Comparison of ENCODE assay signal across 8 cellular contexts in the genomic region with DNA sequence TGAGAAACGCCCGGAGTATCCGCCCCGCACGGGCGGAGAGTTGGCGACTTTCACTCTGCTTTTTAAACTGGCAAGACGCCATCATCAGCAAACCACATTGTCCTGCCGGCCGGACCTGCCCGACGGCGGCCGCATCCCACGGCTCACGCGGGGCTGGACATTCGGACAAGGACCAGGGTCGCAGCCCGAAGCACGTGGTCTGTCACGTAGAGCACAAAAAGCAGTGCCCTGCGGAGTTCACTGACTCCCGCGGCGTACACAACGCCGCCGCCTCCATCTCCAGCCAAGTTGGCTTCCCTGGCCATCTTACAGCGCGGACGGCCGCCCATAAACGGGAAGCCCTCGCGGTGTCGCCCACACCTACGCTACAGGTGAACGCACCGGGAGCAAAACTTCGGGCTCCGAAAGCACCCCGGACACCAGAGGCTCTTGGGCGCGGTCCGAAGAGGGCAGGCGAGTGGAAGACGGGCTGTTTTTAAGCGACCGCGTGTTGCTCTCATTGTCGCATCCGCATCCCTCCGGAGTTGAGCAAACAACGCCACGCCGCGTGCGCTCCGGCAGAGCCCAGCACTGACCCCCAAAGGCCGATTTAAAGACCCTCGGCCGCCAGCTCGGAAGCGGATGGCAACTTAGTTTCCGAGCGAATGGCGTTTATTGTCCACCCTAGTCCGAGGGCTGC. TPM values are rescaled to one million over a fixed set of nuclear protein-coding genes. Genes with fewer than 3 reads are reported as not detected.
DNase-seq lines count a peak whose midpoint lies in the region; ATAC-seq and TF ChIP-seq lines count a peak whose summit lies in the region.

No MANE protein-coding gene starts in this region.

- TF ChIP-seq POLR2A in GM19193 (IDR thresholded peaks at IDR 0.05; ENCODE audit: extremely low read depth, insufficient read depth, insufficient read length) = peak; percentile 49

- H3K4me1 Mint-ChIP-seq in brain = peaks cover 43% of the 10 kb centered on the region

- peak overlapping the region; percentile 98 for H3K9ac ChIP-seq in iPS-20b (ENCODE audit: low read depth, low read length)
- H3K9ac ChIP-seq in smooth muscle cell (ENCODE audit: low read depth) = peak overlapping the region; percentile 95

- H3F3A ChIP-seq in smooth muscle cell (ENCODE audit: low read depth) = no peaks in the 10 kb centered on the region

- peak overlapping the region; percentile 42; the same call in 1 of the 2 replicates for H3K27ac ChIP-seq in ACC112 (ENCODE audit: low read depth, low read length)
- H3K27ac ChIP-seq in iPS-20b (ENCODE audit: low read length) = peak overlapping the region; percentile 93
- H3K27ac ChIP-seq in smooth muscle cell (ENCODE audit: low read depth) = peak overlapping the region; percentile 90

- no peaks in the 10 kb centered on the region for H3K36me3 Mint-ChIP-seq in brain

- WGBS in smooth muscle cell (ENCODE audit: low lambda C conversion rate) = under 1% methylated on average over 69 of the region's 69 CpGs

- H3K27me3 Mint-ChIP-seq in brain = peaks cover 7% of the 10 kb centered on the region

- no peak for ATAC-seq in GM21367 (IDR thresholded peaks at IDR 0.05; ENCODE audit: unreplicated experiment)

- peaks cover 0 to 6% (median 0%) of the 10 kb centered on the region in 5 experiments for H3K9me3 Mint-ChIP-seq in brain

- H4K20me1 ChIP-seq in smooth muscle cell (ENCODE audit: low read depth) = peaks cover 30% of the 10 kb centered on the region

- H2AFZ ChIP-seq in ACC112 (ENCODE audit: low read length, unreplicated experiment) = peak overlapping the region; percentile 93
- peak overlapping the region; percentile 84 for H2AFZ ChIP-seq in smooth muscle cell (ENCODE audit: low read depth)

- H3K27me3 ChIP-seq in ACC112 (ENCODE audit: insufficient read depth, low read length) (peaks cover 3% of the 10 kb centered on the region; the same call in 1 of the 2 replicates), iPS-20b (ENCODE audit: insufficient read depth, low read length) (no peaks in the 10 kb centered on the region), smooth muscle cell (ENCODE audit: low read depth) (no peaks in the 10 kb centered on the region)

- H3K4me2 ChIP-seq in smooth muscle cell = peak overlapping the region; percentile 93

- H3K9me3 ChIP-seq in iPS-20b (ENCODE audit: insufficient read depth, low read depth, low read length) (no peaks in the 10 kb centered on the region), smooth muscle cell (replicated peaks; ENCODE audit: low read depth) (no peaks in the 10 kb centered on the region)

- peak overlapping the region; percentile 94 to 100 (median 98) for H3K4me3 Mint-ChIP-seq in brain

- DNase-seq in LNCaP clone FGC (ENCODE audit: low read depth) = peak; percentile 43
- peak; percentile 42 for DNase-seq in T1000 (lab: John Stamatoyannopoulos, UW)
- DNase-seq in smooth muscle cell (lab: John Stamatoyannopoulos, UW; ENCODE audit: unreplicated experiment) = peak; percentile 61

- H3K4me1 ChIP-seq in ACC112 (ENCODE audit: control insufficient read depth, insufficient read depth, low read length, unreplicated experiment) = peaks cover 11% of the 10 kb centered on the region
- H3K4me1 ChIP-seq in iPS-20b (ENCODE audit: insufficient read depth, low read length) = peaks cover 32% of the 10 kb centered on the region
- peaks cover 33% of the 10 kb centered on the region for H3K4me1 ChIP-seq in smooth muscle cell (ENCODE audit: low read depth)

- no peak for TF ChIP-seq CTCF in LNCaP clone FGC (IDR thresholded peaks at IDR 0.05; ENCODE audit: control insufficient read depth, extremely low read depth, insufficient read depth)
- TF ChIP-seq CTCF in brain (conservative IDR thresholded peaks at IDR 0.05) = no peak
- no peak for TF ChIP-seq CTCF in smooth muscle cell (IDR thresholded peaks at IDR 0.05; ENCODE audit: borderline replicate concordance, insufficient read depth, poor library complexity, severe bottlenecking)

- peak overlapping the region; percentile 80 to 97 (median 86) for H3K27ac Mint-ChIP-seq in brain

- peaks cover 53% of the 10 kb centered on the region for H3K79me2 ChIP-seq in ACC112 (ENCODE audit: control insufficient read depth, insufficient read depth, low read length, unreplicated experiment)
- peaks cover 47% of the 10 kb centered on the region for H3K79me2 ChIP-seq in smooth muscle cell (ENCODE audit: low read depth)

- H3K4me3 ChIP-seq in ACC112 (ENCODE audit: low read depth, low read length) (peak overlapping the region; percentile 83), LNCaP clone FGC (ENCODE audit: low read depth, low read length) (peak overlapping the region; percentile 97), iPS-20b (ENCODE audit: low read length) (peak overlapping the region; percentile 99), smooth muscle cell (peak overlapping the region; percentile 91)

- H3K36me3 ChIP-seq in ACC112 (ENCODE audit: insufficient read depth, low read length) (no peaks in the 10 kb centered on the region), iPS-20b (ENCODE audit: insufficient read depth, low read depth, low read length) (peaks cover 5% of the 10 kb centered on the region), smooth muscle cell (ENCODE audit: low read depth) (no peaks in the 10 kb centered on the region)

RNA-seq across cellular contexts. Expression of gene SINHCAF, which starts 1.0 kb away (rescaled TPM):
- polyA plus RNA-seq in brain (ENCODE audit: insufficient read depth, low read depth, low replicate concordance) (118 TPM), smooth muscle cell (41.6 and 49.2 TPM in 2 replicates)
- 101 and 103 TPM in 2 replicates for total RNA-seq in smooth muscle cell

Comparison
In these comparisons a context has a peak if more than half of its experiments do, and no peak if none do; other contexts are left out.
1. H3K27ac ChIP-seq: peak in every context shown above with its lines; median percentile 93 in iPS-20b; 90 in smooth muscle cell; 42 in ACC112.